Comparison of ENCODE assay signal across 1 cellular context in the genomic region with DNA sequence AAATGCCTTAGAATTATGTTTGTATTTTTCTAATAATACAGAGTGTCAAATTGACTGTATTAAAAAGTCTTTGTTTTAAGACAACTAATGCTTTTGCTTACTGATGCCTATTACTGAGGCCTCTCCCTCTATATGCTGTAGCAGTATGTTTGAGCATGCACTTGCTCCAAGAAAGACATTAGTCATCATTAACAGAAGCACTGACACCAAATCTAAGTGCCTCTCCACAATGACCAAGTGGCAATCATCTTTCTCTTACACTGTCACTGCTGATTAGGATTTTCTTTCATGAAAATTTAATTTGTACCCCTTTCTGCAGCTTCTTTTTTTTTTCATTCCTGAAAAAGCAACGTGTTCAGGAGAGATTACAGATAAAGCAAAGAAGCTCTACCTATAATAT.
TF ChIP-seq lines count a peak whose summit lies in the region.

No MANE protein-coding gene starts in this region.

TF ChIP-seq in SK-N-SH treated with all-trans-retinoic acid at 6 μM for 48 hours, 23 proteins besides CTCF, POLR2A, EP300 and RAD21 (continued from another document):
- TF ChIP-seq, protein P1, sequence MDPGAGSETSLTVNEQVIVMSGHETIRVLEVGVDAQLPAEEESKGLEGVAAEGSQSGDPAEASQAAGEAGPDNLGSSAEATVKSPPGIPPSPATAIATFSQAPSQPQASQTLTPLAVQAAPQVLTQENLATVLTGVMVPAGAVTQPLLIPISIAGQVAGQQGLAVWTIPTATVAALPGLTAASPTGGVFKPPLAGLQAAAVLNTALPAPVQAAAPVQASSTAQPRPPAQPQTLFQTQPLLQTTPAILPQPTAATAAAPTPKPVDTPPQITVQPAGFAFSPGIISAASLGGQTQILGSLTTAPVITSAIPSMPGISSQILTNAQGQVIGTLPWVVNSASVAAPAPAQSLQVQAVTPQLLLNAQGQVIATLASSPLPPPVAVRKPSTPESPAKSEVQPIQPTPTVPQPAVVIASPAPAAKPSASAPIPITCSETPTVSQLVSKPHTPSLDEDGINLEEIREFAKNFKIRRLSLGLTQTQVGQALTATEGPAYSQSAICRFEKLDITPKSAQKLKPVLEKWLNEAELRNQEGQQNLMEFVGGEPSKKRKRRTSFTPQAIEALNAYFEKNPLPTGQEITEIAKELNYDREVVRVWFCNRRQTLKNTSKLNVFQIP (CRISPR knock-in tag; IDR thresholded peaks at IDR 0.05; ENCODE audit: borderline replicate concordance, low read depth): no peak
- no peak for TF ChIP-seq ZNF565 (CRISPR knock-in tag; conservative IDR thresholded peaks at IDR 0.05; ENCODE audit: low read depth)
- no peak for TF ChIP-seq SNAI2 (CRISPR knock-in tag; IDR thresholded peaks at IDR 0.05)
